ENCODE assay signal across 1 cellular context in genomic region chr6:75345413-75345812, GRCh38.
A peak's percentile ranks its signal among the peaks of the same experiment; 100 is the strongest.
TF ChIP-seq lines count a peak whose summit lies in the region.

No MANE protein-coding gene starts in this region.

TF ChIP-seq in K562, 482 proteins besides CTCF, POLR2A, EP300 and RAD21 (continued from another document and continues in another):
- no peak for TF ChIP-seq ZNF639 (CRISPR knock-in tag; conservative IDR thresholded peaks at IDR 0.05 in 1 of 2, IDR thresholded peaks at IDR 0.05 in 1 of 2)
- TF ChIP-seq ZNF766 (CRISPR knock-in tag; conservative IDR thresholded peaks at IDR 0.05) = 0 out of 2 replicates have a peak, but pooled peaks have one; percentile 25
- no peak for TF ChIP-seq TAF15 (IDR thresholded peaks at IDR 0.05; ENCODE audit: low read depth, low read length)
- TF ChIP-seq CTCFL (IDR thresholded peaks at IDR 0.05; ENCODE audit: borderline replicate concordance, insufficient read depth, low read depth, low read length, poor library complexity, severe bottlenecking) = no peak
- TF ChIP-seq FOS (IDR thresholded peaks at IDR 0.05; ENCODE audit: extremely low read depth, insufficient read length) = no peak
- TF ChIP-seq RBM14 (IDR thresholded peaks at IDR 0.05; ENCODE audit: borderline replicate concordance, insufficient read depth, low read depth, low read length) = no peak
- TF ChIP-seq YY1 (IDR thresholded peaks at IDR 0.05; ENCODE audit: borderline replicate concordance in 1 of 3, control insufficient read depth in 1 of 3, extremely low read depth in 1 of 3, insufficient read depth in 3 of 3, insufficient read length in 1 of 3, insufficient replicate concordance in 2 of 3, low read depth in 1 of 3, low read length in 2 of 3) = peak in 2 of 3 experiments; percentile 47 to 84
- no peak for TF ChIP-seq RBM17 (IDR thresholded peaks at IDR 0.05; ENCODE audit: borderline replicate concordance, low read depth, low read length)
- TF ChIP-seq HMGXB4 (CRISPR knock-in tag; IDR thresholded peaks at IDR 0.05) = no peak
- TF ChIP-seq SREBF2 (CRISPR knock-in tag; IDR thresholded peaks at IDR 0.05) = no peak
- TF ChIP-seq, protein P1, sequence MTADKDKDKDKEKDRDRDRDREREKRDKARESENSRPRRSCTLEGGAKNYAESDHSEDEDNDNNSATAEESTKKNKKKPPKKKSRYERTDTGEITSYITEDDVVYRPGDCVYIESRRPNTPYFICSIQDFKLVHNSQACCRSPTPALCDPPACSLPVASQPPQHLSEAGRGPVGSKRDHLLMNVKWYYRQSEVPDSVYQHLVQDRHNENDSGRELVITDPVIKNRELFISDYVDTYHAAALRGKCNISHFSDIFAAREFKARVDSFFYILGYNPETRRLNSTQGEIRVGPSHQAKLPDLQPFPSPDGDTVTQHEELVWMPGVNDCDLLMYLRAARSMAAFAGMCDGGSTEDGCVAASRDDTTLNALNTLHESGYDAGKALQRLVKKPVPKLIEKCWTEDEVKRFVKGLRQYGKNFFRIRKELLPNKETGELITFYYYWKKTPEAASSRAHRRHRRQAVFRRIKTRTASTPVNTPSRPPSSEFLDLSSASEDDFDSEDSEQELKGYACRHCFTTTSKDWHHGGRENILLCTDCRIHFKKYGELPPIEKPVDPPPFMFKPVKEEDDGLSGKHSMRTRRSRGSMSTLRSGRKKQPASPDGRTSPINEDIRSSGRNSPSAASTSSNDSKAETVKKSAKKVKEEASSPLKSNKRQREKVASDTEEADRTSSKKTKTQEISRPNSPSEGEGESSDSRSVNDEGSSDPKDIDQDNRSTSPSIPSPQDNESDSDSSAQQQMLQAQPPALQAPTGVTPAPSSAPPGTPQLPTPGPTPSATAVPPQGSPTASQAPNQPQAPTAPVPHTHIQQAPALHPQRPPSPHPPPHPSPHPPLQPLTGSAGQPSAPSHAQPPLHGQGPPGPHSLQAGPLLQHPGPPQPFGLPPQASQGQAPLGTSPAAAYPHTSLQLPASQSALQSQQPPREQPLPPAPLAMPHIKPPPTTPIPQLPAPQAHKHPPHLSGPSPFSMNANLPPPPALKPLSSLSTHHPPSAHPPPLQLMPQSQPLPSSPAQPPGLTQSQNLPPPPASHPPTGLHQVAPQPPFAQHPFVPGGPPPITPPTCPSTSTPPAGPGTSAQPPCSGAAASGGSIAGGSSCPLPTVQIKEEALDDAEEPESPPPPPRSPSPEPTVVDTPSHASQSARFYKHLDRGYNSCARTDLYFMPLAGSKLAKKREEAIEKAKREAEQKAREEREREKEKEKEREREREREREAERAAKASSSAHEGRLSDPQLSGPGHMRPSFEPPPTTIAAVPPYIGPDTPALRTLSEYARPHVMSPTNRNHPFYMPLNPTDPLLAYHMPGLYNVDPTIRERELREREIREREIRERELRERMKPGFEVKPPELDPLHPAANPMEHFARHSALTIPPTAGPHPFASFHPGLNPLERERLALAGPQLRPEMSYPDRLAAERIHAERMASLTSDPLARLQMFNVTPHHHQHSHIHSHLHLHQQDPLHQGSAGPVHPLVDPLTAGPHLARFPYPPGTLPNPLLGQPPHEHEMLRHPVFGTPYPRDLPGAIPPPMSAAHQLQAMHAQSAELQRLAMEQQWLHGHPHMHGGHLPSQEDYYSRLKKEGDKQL (CRISPR knock-in tag; IDR thresholded peaks at IDR 0.05; ENCODE audit: borderline replicate concordance) = no peak
- no peak for TF ChIP-seq SMAD1 (IDR thresholded peaks at IDR 0.05; ENCODE audit: low read depth, low read length, partially characterized antibody)
- TF ChIP-seq, protein P2, sequence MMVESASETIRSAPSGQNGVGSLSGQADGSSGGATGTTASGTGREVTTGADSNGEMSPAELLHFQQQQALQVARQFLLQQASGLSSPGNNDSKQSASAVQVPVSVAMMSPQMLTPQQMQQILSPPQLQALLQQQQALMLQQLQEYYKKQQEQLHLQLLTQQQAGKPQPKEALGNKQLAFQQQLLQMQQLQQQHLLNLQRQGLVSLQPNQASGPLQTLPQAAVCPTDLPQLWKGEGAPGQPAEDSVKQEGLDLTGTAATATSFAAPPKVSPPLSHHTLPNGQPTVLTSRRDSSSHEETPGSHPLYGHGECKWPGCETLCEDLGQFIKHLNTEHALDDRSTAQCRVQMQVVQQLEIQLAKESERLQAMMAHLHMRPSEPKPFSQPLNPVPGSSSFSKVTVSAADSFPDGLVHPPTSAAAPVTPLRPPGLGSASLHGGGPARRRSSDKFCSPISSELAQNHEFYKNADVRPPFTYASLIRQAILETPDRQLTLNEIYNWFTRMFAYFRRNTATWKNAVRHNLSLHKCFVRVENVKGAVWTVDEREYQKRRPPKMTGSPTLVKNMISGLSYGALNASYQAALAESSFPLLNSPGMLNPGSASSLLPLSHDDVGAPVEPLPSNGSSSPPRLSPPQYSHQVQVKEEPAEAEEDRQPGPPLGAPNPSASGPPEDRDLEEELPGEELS (CRISPR knock-in tag; IDR thresholded peaks at IDR 0.05; ENCODE audit: borderline replicate concordance) = no peak
- TF ChIP-seq HNRNPL (IDR thresholded peaks at IDR 0.05; ENCODE audit: low read depth, low read length) = no peak
- TF ChIP-seq BCOR (IDR thresholded peaks at IDR 0.05) = no peak
- TF ChIP-seq BCL6 (CRISPR knock-in tag; IDR thresholded peaks at IDR 0.05) = no peak
- no peak for TF ChIP-seq CSDE1 (IDR thresholded peaks at IDR 0.05)
- no peak for TF ChIP-seq THRA (IDR thresholded peaks at IDR 0.05)
- no peak for TF ChIP-seq E4F1 (CRISPR knock-in tag; IDR thresholded peaks at IDR 0.05; ENCODE audit: borderline replicate concordance)
- TF ChIP-seq CREBBP (IDR thresholded peaks at IDR 0.05; ENCODE audit: low read depth, low read length) = no peak
- TF ChIP-seq, protein P3, sequence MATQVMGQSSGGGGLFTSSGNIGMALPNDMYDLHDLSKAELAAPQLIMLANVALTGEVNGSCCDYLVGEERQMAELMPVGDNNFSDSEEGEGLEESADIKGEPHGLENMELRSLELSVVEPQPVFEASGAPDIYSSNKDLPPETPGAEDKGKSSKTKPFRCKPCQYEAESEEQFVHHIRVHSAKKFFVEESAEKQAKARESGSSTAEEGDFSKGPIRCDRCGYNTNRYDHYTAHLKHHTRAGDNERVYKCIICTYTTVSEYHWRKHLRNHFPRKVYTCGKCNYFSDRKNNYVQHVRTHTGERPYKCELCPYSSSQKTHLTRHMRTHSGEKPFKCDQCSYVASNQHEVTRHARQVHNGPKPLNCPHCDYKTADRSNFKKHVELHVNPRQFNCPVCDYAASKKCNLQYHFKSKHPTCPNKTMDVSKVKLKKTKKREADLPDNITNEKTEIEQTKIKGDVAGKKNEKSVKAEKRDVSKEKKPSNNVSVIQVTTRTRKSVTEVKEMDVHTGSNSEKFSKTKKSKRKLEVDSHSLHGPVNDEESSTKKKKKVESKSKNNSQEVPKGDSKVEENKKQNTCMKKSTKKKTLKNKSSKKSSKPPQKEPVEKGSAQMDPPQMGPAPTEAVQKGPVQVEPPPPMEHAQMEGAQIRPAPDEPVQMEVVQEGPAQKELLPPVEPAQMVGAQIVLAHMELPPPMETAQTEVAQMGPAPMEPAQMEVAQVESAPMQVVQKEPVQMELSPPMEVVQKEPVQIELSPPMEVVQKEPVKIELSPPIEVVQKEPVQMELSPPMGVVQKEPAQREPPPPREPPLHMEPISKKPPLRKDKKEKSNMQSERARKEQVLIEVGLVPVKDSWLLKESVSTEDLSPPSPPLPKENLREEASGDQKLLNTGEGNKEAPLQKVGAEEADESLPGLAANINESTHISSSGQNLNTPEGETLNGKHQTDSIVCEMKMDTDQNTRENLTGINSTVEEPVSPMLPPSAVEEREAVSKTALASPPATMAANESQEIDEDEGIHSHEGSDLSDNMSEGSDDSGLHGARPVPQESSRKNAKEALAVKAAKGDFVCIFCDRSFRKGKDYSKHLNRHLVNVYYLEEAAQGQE (CRISPR knock-in tag; IDR thresholded peaks at IDR 0.05; ENCODE audit: low read depth) = no peak
- TF ChIP-seq EHMT2 (IDR thresholded peaks at IDR 0.05) = 0 out of 2 replicates have a peak, but pooled peaks have one; percentile 35
- TF ChIP-seq, protein P4, sequence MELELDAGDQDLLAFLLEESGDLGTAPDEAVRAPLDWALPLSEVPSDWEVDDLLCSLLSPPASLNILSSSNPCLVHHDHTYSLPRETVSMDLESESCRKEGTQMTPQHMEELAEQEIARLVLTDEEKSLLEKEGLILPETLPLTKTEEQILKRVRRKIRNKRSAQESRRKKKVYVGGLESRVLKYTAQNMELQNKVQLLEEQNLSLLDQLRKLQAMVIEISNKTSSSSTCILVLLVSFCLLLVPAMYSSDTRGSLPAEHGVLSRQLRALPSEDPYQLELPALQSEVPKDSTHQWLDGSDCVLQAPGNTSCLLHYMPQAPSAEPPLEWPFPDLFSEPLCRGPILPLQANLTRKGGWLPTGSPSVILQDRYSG (tag; conservative IDR thresholded peaks at IDR 0.05; ENCODE audit: low read depth) = 0 out of 2 replicates have a peak, but pooled peaks have one; percentile 21
- TF ChIP-seq, protein P5, sequence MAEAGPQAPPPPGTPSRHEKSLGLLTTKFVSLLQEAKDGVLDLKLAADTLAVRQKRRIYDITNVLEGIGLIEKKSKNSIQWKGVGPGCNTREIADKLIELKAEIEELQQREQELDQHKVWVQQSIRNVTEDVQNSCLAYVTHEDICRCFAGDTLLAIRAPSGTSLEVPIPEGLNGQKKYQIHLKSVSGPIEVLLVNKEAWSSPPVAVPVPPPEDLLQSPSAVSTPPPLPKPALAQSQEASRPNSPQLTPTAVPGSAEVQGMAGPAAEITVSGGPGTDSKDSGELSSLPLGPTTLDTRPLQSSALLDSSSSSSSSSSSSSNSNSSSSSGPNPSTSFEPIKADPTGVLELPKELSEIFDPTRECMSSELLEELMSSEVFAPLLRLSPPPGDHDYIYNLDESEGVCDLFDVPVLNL (CRISPR knock-in tag; IDR thresholded peaks at IDR 0.05; ENCODE audit: low read depth) = no peak
- TF ChIP-seq DMBX1 (CRISPR knock-in tag; IDR thresholded peaks at IDR 0.05; ENCODE audit: borderline replicate concordance) = peak; percentile 33; the same call in 1 of the 2 replicates
- no peak for TF ChIP-seq FOXJ2 (tag; IDR thresholded peaks at IDR 0.05)
- no peak for TF ChIP-seq FOXA3 (CRISPR knock-in tag; conservative IDR thresholded peaks at IDR 0.05 in 1 of 2, IDR thresholded peaks at IDR 0.05 in 1 of 2)
- TF ChIP-seq, protein P6, sequence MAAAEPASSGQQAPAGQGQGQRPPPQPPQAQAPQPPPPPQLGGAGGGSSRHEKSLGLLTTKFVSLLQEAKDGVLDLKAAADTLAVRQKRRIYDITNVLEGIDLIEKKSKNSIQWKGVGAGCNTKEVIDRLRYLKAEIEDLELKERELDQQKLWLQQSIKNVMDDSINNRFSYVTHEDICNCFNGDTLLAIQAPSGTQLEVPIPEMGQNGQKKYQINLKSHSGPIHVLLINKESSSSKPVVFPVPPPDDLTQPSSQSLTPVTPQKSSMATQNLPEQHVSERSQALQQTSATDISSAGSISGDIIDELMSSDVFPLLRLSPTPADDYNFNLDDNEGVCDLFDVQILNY (CRISPR knock-in tag; IDR thresholded peaks at IDR 0.05) = no peak
